In the genomic region with DNA sequence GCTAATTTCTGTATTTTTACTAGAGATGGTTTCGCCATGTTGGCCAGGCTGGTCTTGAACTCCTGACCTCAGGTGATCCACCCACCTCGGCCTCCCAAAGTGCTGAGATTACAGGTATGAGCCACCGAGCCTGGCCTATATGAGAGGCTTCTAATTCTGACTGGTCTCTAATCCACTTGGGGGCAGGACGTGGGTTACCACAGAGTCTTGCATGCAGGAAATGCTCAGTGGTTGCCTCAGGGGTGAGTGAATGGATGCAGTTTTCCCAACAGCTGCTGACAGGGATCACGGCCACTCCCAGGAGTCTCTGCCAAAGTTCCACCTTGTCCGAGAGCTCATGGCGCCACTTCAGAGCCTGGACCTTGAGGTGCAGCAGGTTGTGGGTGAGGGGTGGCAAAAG, we compare ENCODE assay signal across 18 cellular contexts. TPM values are rescaled to one million over a fixed set of nuclear protein-coding genes. Genes with fewer than 3 reads are reported as not detected.
A peak's percentile ranks its signal among the peaks of the same experiment; 100 is the strongest.
DNase-seq lines count a peak whose midpoint lies in the region; ATAC-seq and TF ChIP-seq lines count a peak whose summit lies in the region.
"Had no signal": no experiment of that assay in that cellular context is flagged by ENCODE, and none has a peak within 500 bp of the region (broad histone marks: within the 10 kb centered on the region; RNA-seq: fewer than 3 reads in every experiment).

No MANE protein-coding gene starts in this region.

- no peak overlapping the region for H2AFZ ChIP-seq in IMR-90 (replicated peaks; ENCODE audit: low read length, poor library complexity)

- H2BK120ac ChIP-seq in IMR-90 (ENCODE audit: low read depth, low read length): peak overlapping the region; percentile 1; the same call in 1 of the 2 replicates

- H3K79me1 ChIP-seq in IMR-90 (ENCODE audit: low read depth in 1 of 2, low read length in 2 of 2): no peaks in the 10 kb centered on the region

- no peak overlapping the region for H3K9ac ChIP-seq in IMR-90 (ENCODE audit: low read depth, low read length)

- in situ Hi-C loops in IMR-90 (cut with MboI; ENCODE audit: low sequenced_read_pairs): no loop called here

- BruUV-seq in MCF 10A (replicated peaks; lab: Mats Ljungman, UMichigan) (no TSS peak), IMR-90 (replicated peaks; lab: Mats Ljungman, UMichigan) (no TSS peak)

- no peak for TF ChIP-seq RAD21 in IMR-90 (IDR thresholded peaks at IDR 0.05; ENCODE audit: low read length)

- no peak for TF ChIP-seq EP300 in upper lobe of left lung (IDR thresholded peaks at IDR 0.05)

- no peak overlapping the region for H3K27ac Mint-ChIP-seq in MCF 10A (ENCODE audit: low read depth, unreplicated experiment)
- no peak overlapping the region for H3K27ac Mint-ChIP-seq in activated CD8-positive, alpha-beta T cell treated with anti-CD3 and anti-CD28 coated beads for 36 hours
- peak overlapping the region in 1 of 2 donors; percentile 83 for H3K27ac Mint-ChIP-seq in stimulated activated naive CD8-positive, alpha-beta T cell treated with anti-CD3 and anti-CD28 coated beads, Interleukin-15, amount 100 ng/mL, for 72 hours

- no peak overlapping the region for H4K5ac ChIP-seq in IMR-90 (ENCODE audit: low read depth, low read length)

- H3K18ac ChIP-seq in IMR-90 (ENCODE audit: low read depth, low read length): no peak overlapping the region

- no peak overlapping the region for H3K4me3 Mint-ChIP-seq in MCF 10A (ENCODE audit: unreplicated experiment)
- no peak overlapping the region for H3K4me3 Mint-ChIP-seq in activated CD8-positive, alpha-beta T cell treated with anti-CD3 and anti-CD28 coated beads for 36 hours
- no peak overlapping the region for H3K4me3 Mint-ChIP-seq in stimulated activated naive CD8-positive, alpha-beta T cell treated with anti-CD3 and anti-CD28 coated beads, Interleukin-15, amount 100 ng/mL, for 72 hours

- no peak overlapping the region for H2BK15ac ChIP-seq in IMR-90 (ENCODE audit: low read depth, low read length)

- no peak overlapping the region for H3K4me2 ChIP-seq in IMR-90 (ENCODE audit: low read depth, low read length)

- TF ChIP-seq CTCF in MCF 10A (IDR thresholded peaks at IDR 0.05; ENCODE audit: unreplicated experiment): no peak
- TF ChIP-seq CTCF in breast epithelium (IDR thresholded peaks at IDR 0.05): no peak
- no peak for TF ChIP-seq CTCF in IMR-90 (conservative IDR thresholded peaks at IDR 0.05; ENCODE audit: low read depth, low read length)
- TF ChIP-seq CTCF in activated CD8-positive, alpha-beta T cell treated with anti-CD3 and anti-CD28 coated beads for 36 hours (IDR thresholded peaks at IDR 0.05): no peak
- TF ChIP-seq CTCF in upper lobe of left lung (IDR thresholded peaks at IDR 0.05): no peak

- peak; percentile 60 for DNase-seq in MCF 10A (ENCODE audit: unreplicated experiment)
- DNase-seq in breast epithelium (ENCODE audit: low spot score in 2 of 2): no peak
- peak; percentile 42 for DNase-seq in IMR-90
- DNase-seq in activated CD8-positive, alpha-beta T cell treated with anti-CD3 and anti-CD28 coated beads for 36 hours: peak; percentile 73
- peak in 1 of 2 donors; percentile 53 for DNase-seq in stimulated activated naive CD8-positive, alpha-beta T cell treated with anti-CD3 and anti-CD28 coated beads, Interleukin-15, amount 100 ng/mL, for 72 hours
- DNase-seq in upper lobe of left lung: no peak
- no peak for DNase-seq in NCI-H1930 (lab: John Stamatoyannopoulos, UW)
- DNase-seq: aorta, Calu3, gastrocnemius medialis, GDM1, left ventricle myocardium inferior, NCI-H2081 treated with DMSO at 0.1 percent for 48 hours, NCI-H524, OCI-M1, right lobe of liver, substantia nigra had no signal

- H3K4me1 ChIP-seq in breast epithelium (no peaks in the 10 kb centered on the region), IMR-90 (ENCODE audit: control insufficient read depth, insufficient read depth, low read length) (no peaks in the 10 kb centered on the region), upper lobe of left lung (peaks cover 0 to 7% (median 0%) of the 10 kb centered on the region in 4 donors)
- H3K4me1 ChIP-seq: gastrocnemius medialis, left ventricle myocardium inferior, right lobe of liver had no signal

- no peak overlapping the region for H3K4ac ChIP-seq in IMR-90 (ENCODE audit: low read depth, low read length)

- H2AK9ac ChIP-seq in IMR-90 (replicated peaks; ENCODE audit: low read depth, low read length, poor library complexity): no peak overlapping the region

- no peak overlapping the region for H3K14ac ChIP-seq in IMR-90 (replicated peaks; ENCODE audit: low read depth, low read length)

- intact Hi-C loops in MCF 10A (cut with micrococcal nuclease) (no loop called here), breast epithelium (cut with DNase I; ENCODE audit: low total_unique reads) (no loop called here), IMR-90 (cut with micrococcal nuclease) (no loop called here)
- intact Hi-C loops in activated CD8-positive, alpha-beta T cell treated with anti-CD3 and anti-CD28 coated beads for 36 hours (cut with micrococcal nuclease): no loop called here

- H4K8ac ChIP-seq in IMR-90 (ENCODE audit: low read depth in 2 of 2, low read length in 2 of 2): no peak overlapping the region; a peak in 1 of 4 replicates

- H3K4me3 ChIP-seq in breast epithelium (no peak overlapping the region), IMR-90 (ENCODE audit: insufficient read depth, low read depth, low read length) (no peak overlapping the region), upper lobe of left lung (no peak overlapping the region)
- H3K4me3 ChIP-seq: gastrocnemius medialis, left ventricle myocardium inferior, right lobe of liver had no signal

- H4K20me1 ChIP-seq in IMR-90 (ENCODE audit: insufficient read depth, low read length): no peaks in the 10 kb centered on the region

- H2AK5ac ChIP-seq in IMR-90 (ENCODE audit: low read depth, low read length): peak overlapping the region; percentile 73; the same call in 1 of the 2 replicates

- H4K91ac ChIP-seq in IMR-90 (ENCODE audit: insufficient read depth, low read depth, low read length): no peak overlapping the region

- POLR2A ChIA-PET in MCF 10A (lab: Yijun Ruan, JAX) (no interaction called here), IMR-90 (lab: Charles Lee; ENCODE audit: unreplicated experiment) (no interaction called here)
- POLR2A ChIA-PET in activated CD8-positive, alpha-beta T cell treated with anti-CD3 and anti-CD28 coated beads for 36 hours (lab: Charles Lee): interaction anchor here (1.9 kb wide), 1 partner anchor 102 kb away, joined by 4 read pairs; no protein-coding TSS in a partner anchor

- H3K9me3 Mint-ChIP-seq in MCF 10A (ENCODE audit: unreplicated experiment): no peaks in the 10 kb centered on the region
- H3K9me3 Mint-ChIP-seq in activated CD8-positive, alpha-beta T cell treated with anti-CD3 and anti-CD28 coated beads for 36 hours: no peaks in the 10 kb centered on the region
- no peaks in the 10 kb centered on the region for H3K9me3 Mint-ChIP-seq in stimulated activated naive CD8-positive, alpha-beta T cell treated with anti-CD3 and anti-CD28 coated beads, Interleukin-15, amount 100 ng/mL, for 72 hours

- no peak overlapping the region for H3K56ac ChIP-seq in IMR-90 (ENCODE audit: extremely low read depth, insufficient read depth, low read length)

- H3K36me3 ChIP-seq in breast epithelium (no peaks in the 10 kb centered on the region), IMR-90 (ENCODE audit: control insufficient read depth, insufficient read depth, low read length) (no peaks in the 10 kb centered on the region), upper lobe of left lung (no peaks in the 10 kb centered on the region)
- H3K36me3 ChIP-seq: gastrocnemius medialis, left ventricle myocardium inferior, right lobe of liver had no signal

- no peaks in the 10 kb centered on the region for H3K4me1 Mint-ChIP-seq in MCF 10A (ENCODE audit: insufficient read depth, unreplicated experiment)
- peaks cover 6% of the 10 kb centered on the region for H3K4me1 Mint-ChIP-seq in activated CD8-positive, alpha-beta T cell treated with anti-CD3 and anti-CD28 coated beads for 36 hours (ENCODE audit: low read depth)
- peaks cover 21% of the 10 kb centered on the region for H3K4me1 Mint-ChIP-seq in stimulated activated naive CD8-positive, alpha-beta T cell treated with anti-CD3 and anti-CD28 coated beads, Interleukin-15, amount 100 ng/mL, for 72 hours

- H3K9me1 ChIP-seq in IMR-90 (ENCODE audit: insufficient read depth, low read length): no peaks in the 10 kb centered on the region

- CTCF ChIA-PET in MCF 10A (lab: Yijun Ruan, JAX) (interaction anchor here (0.7 to 2.4 kb wide), 2 partner anchors 102 to 104 kb away, joined by 3 to 12 read pairs; partner anchors contain the start of gene PPARD), IMR-90 (lab: Yijun Ruan, JAX) (no interaction called here)
- CTCF ChIA-PET in activated CD8-positive, alpha-beta T cell treated with anti-CD3 and anti-CD28 coated beads for 36 hours (lab: Charles Lee): interaction anchor here (3.3 kb wide), 1 partner anchor 149 kb away, joined by 15 read pairs; the partner anchor contains the start of gene DEF6

- WGBS in IMR-90 (ENCODE audit: extremely low coverage in 2 of 2, insufficient read length in 1 of 2), 2 experiments: 91% methylated on average over 6 of the region's 7 CpGs; no CpG with 5 or more reads in 1 of the 2 experiments
- WGBS in upper lobe of left lung, 2 donors: 80 to 92% methylated on average over 2 to 7 of the region's 7 CpGs

- H3K23ac ChIP-seq in IMR-90 (ENCODE audit: low read depth, low read length): no peak overlapping the region

- H3K27me3 ChIP-seq in breast epithelium (no peaks in the 10 kb centered on the region), IMR-90 (ENCODE audit: control insufficient read depth, insufficient read depth, low read length) (no peaks in the 10 kb centered on the region), upper lobe of left lung (no peaks in the 10 kb centered on the region)
- H3K27me3 ChIP-seq: gastrocnemius medialis, right lobe of liver had no signal

- H2BK5ac ChIP-seq in IMR-90 (ENCODE audit: low read depth, low read length, poor library complexity, severe bottlenecking): no peak overlapping the region

- no peak overlapping the region for H3K27ac ChIP-seq in breast epithelium
- H3K27ac ChIP-seq in IMR-90 (ENCODE audit: insufficient read depth, low read length): no peak overlapping the region
- no peak overlapping the region for H3K27ac ChIP-seq in upper lobe of left lung
- H3K27ac ChIP-seq: gastrocnemius medialis, left ventricle myocardium inferior, right lobe of liver had no signal

- no peaks in the 10 kb centered on the region for H3K27me3 Mint-ChIP-seq in MCF 10A (ENCODE audit: insufficient read depth, unreplicated experiment)
- no peaks in the 10 kb centered on the region for H3K27me3 Mint-ChIP-seq in activated CD8-positive, alpha-beta T cell treated with anti-CD3 and anti-CD28 coated beads for 36 hours
- H3K27me3 Mint-ChIP-seq in stimulated activated naive CD8-positive, alpha-beta T cell treated with anti-CD3 and anti-CD28 coated beads, Interleukin-15, amount 100 ng/mL, for 72 hours: no peaks in the 10 kb centered on the region

- dilution Hi-C loops in IMR-90 (cut with HindIII; ENCODE audit: low sequenced_read_pairs, unreplicated experiment): no loop called here

- peak overlapping the region; percentile 42; the same call in 1 of the 2 replicates for H2BK20ac ChIP-seq in IMR-90 (ENCODE audit: low read depth, low read length)

- H3K9me3 ChIP-seq in breast epithelium (no peaks in the 10 kb centered on the region), IMR-90 (ENCODE audit: control insufficient read depth, insufficient read depth, low read length) (no peaks in the 10 kb centered on the region), upper lobe of left lung (no peaks in the 10 kb centered on the region)
- H3K9me3 ChIP-seq: gastrocnemius medialis, left ventricle myocardium inferior, right lobe of liver had no signal

- ATAC-seq in IMR-90 (ENCODE audit: low read depth) (no peak), upper lobe of left lung (ENCODE audit: low FRiP score in 2 of 2) (no peak)
- peak; percentile 48 for ATAC-seq in activated CD8-positive, alpha-beta T cell treated with anti-CD3 and anti-CD28 coated beads for 36 hours
- ATAC-seq in stimulated activated naive CD8-positive, alpha-beta T cell treated with anti-CD3 and anti-CD28 coated beads, Interleukin-15, amount 100 ng/mL, for 72 hours: peak; percentile 71
- ATAC-seq: gastrocnemius medialis, HepG2, right lobe of liver had no signal

- TF ChIP-seq POLR2A in breast epithelium (IDR thresholded peaks at IDR 0.05) (no peak), IMR-90 (IDR thresholded peaks at IDR 0.05; ENCODE audit: low read depth, low read length) (no peak), upper lobe of left lung (IDR thresholded peaks at IDR 0.05) (no peak)

- no peaks in the 10 kb centered on the region for H3K36me3 Mint-ChIP-seq in MCF 10A (ENCODE audit: insufficient read depth, unreplicated experiment)
- no peaks in the 10 kb centered on the region for H3K36me3 Mint-ChIP-seq in activated CD8-positive, alpha-beta T cell treated with anti-CD3 and anti-CD28 coated beads for 36 hours (ENCODE audit: low read depth)

RNA-seq across cellular contexts. Expression of gene FANCE, which starts 6.4 kb away (rescaled TPM):
- total RNA-seq in MCF 10A (2022) (12.3 and 13.3 TPM in 2 replicates), breast epithelium (10 to 100 TPM in 2 of 3 donors, 1 to 10 TPM in 1; 9.7 to 12.6 (median 10.8) TPM), IMR-90 (2012; rRNA removed) (7.5 and 9.1 TPM in 2 replicates), upper lobe of left lung (10 to 100 TPM in 3 of 6 donors, 1 to 10 TPM in 3; 6.1 to 13.3 (median 9.3) TPM)
- polyA plus RNA-seq in IMR-90 (2012; rRNA removed): 6.8 and 7.1 TPM in 2 replicates
- 4.5 and 6.8 TPM in 2 replicates for polyA plus RNA-seq in IMR-90 (2012; cell fraction: cytosol; rRNA removed)
- 5.0 and 6.6 TPM in 2 replicates for polyA plus RNA-seq in IMR-90 (2012; cell fraction: nucleus; rRNA removed; ENCODE audit: low replicate concordance)
- 10 to 100 TPM; 18.8 to 19.4 TPM for total RNA-seq in activated CD8-positive, alpha-beta T cell treated with anti-CD3 and anti-CD28 coated beads for 36 hours

RNA-seq across cellular contexts. Expression of gene RPL10A, which starts 22.5 kb away (rescaled TPM):
- total RNA-seq in MCF 10A (2022): 2,403 and 2,457 TPM in 2 replicates
- 1,000 to 10,000 TPM; 1,177 to 2,549 (median 2,082) TPM for total RNA-seq in breast epithelium
- 1,746 and 2,310 TPM in 2 replicates for total RNA-seq in IMR-90 (2012; rRNA removed)
- 3,153 and 3,261 TPM in 2 replicates for polyA plus RNA-seq in IMR-90 (2012; rRNA removed)
- polyA plus RNA-seq in IMR-90 (2012; cell fraction: cytosol; rRNA removed): 1,705 and 1,838 TPM in 2 replicates
- 1,133 and 1,323 TPM in 2 replicates for polyA plus RNA-seq in IMR-90 (2012; cell fraction: nucleus; rRNA removed; ENCODE audit: low replicate concordance)
- total RNA-seq in activated CD8-positive, alpha-beta T cell treated with anti-CD3 and anti-CD28 coated beads for 36 hours: 1,000 to 10,000 TPM; 2,322 to 2,393 TPM
- 1,000 to 10,000 TPM in 2 of 6 donors, 100 to 1,000 TPM in 4; 474 to 1,092 (median 918) TPM for total RNA-seq in upper lobe of left lung

RNA-seq across cellular contexts. Expression of gene TEAD3, which starts 51.2 kb away (rescaled TPM):
- total RNA-seq in MCF 10A (2022): 11.1 and 13.3 TPM in 2 replicates
- 10 to 100 TPM in 2 of 3 donors, 1 to 10 TPM in 1; 5.6 to 28.2 (median 26.2) TPM for total RNA-seq in breast epithelium
- 5.0 and 5.2 TPM in 2 replicates for total RNA-seq in IMR-90 (2012; rRNA removed)
- polyA plus RNA-seq in IMR-90 (2012; rRNA removed): 25.0 and 28.0 TPM in 2 replicates
- polyA plus RNA-seq in IMR-90 (2012; cell fraction: cytosol; rRNA removed): 16.6 and 30.2 TPM in 2 replicates
- 49.5 and 83.0 TPM in 2 replicates for polyA plus RNA-seq in IMR-90 (2012; cell fraction: nucleus; rRNA removed; ENCODE audit: low replicate concordance)
- under 1 TPM; 0.68 to 0.81 TPM for total RNA-seq in activated CD8-positive, alpha-beta T cell treated with anti-CD3 and anti-CD28 coated beads for 36 hours
- total RNA-seq in upper lobe of left lung: 10 to 100 TPM; 19.0 to 28.2 (median 21.2) TPM

Comparison
In these comparisons a context has a peak if more than half of its experiments do, and no peak if none do; other contexts are left out.
1. DNase-seq: peak in MCF 10A (single experiment), IMR-90 (single experiment) and activated CD8-positive, alpha-beta T cell treated with anti-CD3 and anti-CD28 coated beads for 36 hours (single experiment); none in breast epithelium (0 of 2), upper lobe of left lung (0 of 2) and NCI-H1930 (0 of 2).
2. ATAC-seq: peak in activated CD8-positive, alpha-beta T cell treated with anti-CD3 and anti-CD28 coated beads for 36 hours (single experiment) and stimulated activated naive CD8-positive, alpha-beta T cell treated with anti-CD3 and anti-CD28 coated beads, Interleukin-15, amount 100 ng/mL, for 72 hours (single experiment); none in IMR-90 (single experiment) and upper lobe of left lung (0 of 2).